Comparison of ENCODE assay signal across 24 cellular contexts in the genomic region with DNA sequence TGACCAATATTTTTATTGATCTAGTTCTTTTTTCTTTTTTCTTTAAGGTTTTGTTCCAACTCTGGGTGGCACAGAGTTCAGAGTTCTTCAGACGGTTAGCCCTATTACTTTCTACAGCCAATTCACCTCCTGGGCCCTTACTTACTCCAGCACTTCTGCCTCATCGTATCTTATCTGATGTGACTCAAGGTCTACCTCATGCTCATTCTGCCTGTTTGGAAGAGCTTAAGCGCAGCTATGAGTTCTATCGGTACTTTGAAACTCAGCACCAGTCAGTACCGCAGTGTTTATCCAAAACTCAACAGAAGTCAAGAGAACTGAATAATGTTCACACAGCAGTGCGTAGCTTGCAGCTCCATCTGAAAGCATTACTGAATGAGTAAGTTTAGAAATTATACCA.
A peak's percentile ranks its signal among the peaks of the same experiment; 100 is the strongest.
DNase-seq lines count a peak whose midpoint lies in the region; ATAC-seq, FAIRE-seq and TF ChIP-seq lines count a peak whose summit lies in the region.
"Had no signal": no experiment of that assay in that cellular context is flagged by ENCODE, and none has a peak within 500 bp of the region (broad histone marks: within the 10 kb centered on the region; RNA-seq: fewer than 3 reads in every experiment).

No MANE protein-coding gene starts in this region.

- peak; percentile 57 for FAIRE-seq in H54 (lab: Jason Lieb, UNC)
- FAIRE-seq: H1 had no signal

- intact Hi-C loops in adrenal gland (cut with DNase I): no loop called here

- H3K27ac ChIP-seq in adrenal gland: peak overlapping the region in 3 of 5 donors; percentile 10 to 67 (median 61)
- H3K27ac ChIP-seq: HL-60 had no signal

- H3K9me3 ChIP-seq in adrenal gland (replicated peaks in 1 of 3): no peaks in the 10 kb centered on the region
- H3K9me3 ChIP-seq: SK-N-SH had no signal

- no peaks in the 10 kb centered on the region for H3K27me3 ChIP-seq in adrenal gland

- 45 to 55% (median 48%) methylated on average over 6 of the region's 6 CpGs for WGBS in adrenal gland, 4 donors

- peaks cover 0 to 39% of the 10 kb centered on the region in 2 donors for H3K36me3 ChIP-seq in adrenal gland (replicated peaks in 1 of 2)

- no peak for TF ChIP-seq POLR2A in H54 (IDR thresholded peaks at IDR 0.05; ENCODE audit: low read depth, low read length)
- peak in 1 of 2 donors; percentile 41 for TF ChIP-seq POLR2A in adrenal gland (IDR thresholded peaks at IDR 0.05)

- H3K4me3 ChIP-seq in adrenal gland: no peak overlapping the region
- H3K4me3 ChIP-seq in choroid plexus epithelial cell (ENCODE audit: low read depth, low read length): no peak overlapping the region

- no peak for DNase-seq in H54 (ENCODE audit: insufficient read length, low spot score)
- peak in 6 of 7 donors; percentile 30 to 70 (median 53) for DNase-seq in adrenal gland
- DNase-seq in choroid plexus epithelial cell (ENCODE audit: low read depth): peak; percentile 61
- peak; percentile 79 for DNase-seq in iris pigment epithelial cell (ENCODE audit: low read depth)
- no peak for DNase-seq in SK-N-DZ (ENCODE audit: low spot score)
- DNase-seq: DMS153, Kasumi-1, NCI-H1092 treated with DMSO at 0.1 percent for 48 hours, NCI-H1436, NCI-H187, NCI-H2081 treated with DMSO at 0.1 percent for 48 hours, NCI-H2171, NCI-H226, NCI-H510A, NCI-H69, SIG-M5, SK-N-SH had no signal

- ATAC-seq in GM21723 (IDR thresholded peaks at IDR 0.05; ENCODE audit: unreplicated experiment) (no peak), GM21786 (IDR thresholded peaks at IDR 0.05; ENCODE audit: unreplicated experiment) (no peak), HG02970 (IDR thresholded peaks at IDR 0.05; ENCODE audit: low FRiP score, unreplicated experiment) (no peak)
- ATAC-seq: HCT116, Panc1 had no signal

- peaks cover 0 to 9% of the 10 kb centered on the region in 2 donors for H3K4me1 ChIP-seq in adrenal gland (replicated peaks in 1 of 2)

- TF ChIP-seq CTCF in adrenal gland (IDR thresholded peaks at IDR 0.05): no peak
- TF ChIP-seq CTCF in choroid plexus epithelial cell (conservative IDR thresholded peaks at IDR 0.05; ENCODE audit: low read depth, low read length): no peak

Comparison
In these comparisons a context has a peak if more than half of its experiments do, and no peak if none do; other contexts are left out.
1. DNase-seq: peak in adrenal gland (6 of 7), choroid plexus epithelial cell (single experiment) and iris pigment epithelial cell (single experiment); none in H54 (single experiment) and SK-N-DZ (single experiment).